21 cellular contexts compared by ENCODE assay signal in genomic region chr16:4297480-4297879, GRCh38. TPM values are rescaled to one million over a fixed set of nuclear protein-coding genes. Genes with fewer than 3 reads are reported as not detected.
DNase-seq lines count a peak whose midpoint lies in the region; ATAC-seq, FAIRE-seq and TF ChIP-seq lines count a peak whose summit lies in the region.
"Had no signal": no experiment of that assay in that cellular context is flagged by ENCODE, and none has a peak within 500 bp of the region (broad histone marks: within the 10 kb centered on the region; RNA-seq: fewer than 3 reads in every experiment).

No MANE protein-coding gene starts in this region.

- TF ChIP-seq CTCF in Calu3 (IDR thresholded peaks at IDR 0.05; ENCODE audit: unreplicated experiment) = no peak
- no peak for TF ChIP-seq CTCF in H1 (IDR thresholded peaks at IDR 0.05; ENCODE audit: control extremely low read depth in 1 of 3, insufficient read depth in 1 of 3, low read depth in 1 of 3, low read length in 3 of 3)
- TF ChIP-seq CTCF in neural crest cell (conservative IDR thresholded peaks at IDR 0.05) = no peak

- no peak; a peak in 1 of 4 replicates for TF ChIP-seq RAD21 in H1 (IDR thresholded peaks at IDR 0.05 in 1 of 2, conservative IDR thresholded peaks at IDR 0.05 in 1 of 2; ENCODE audit: low read depth in 2 of 2, low read length in 2 of 2)

- no peaks in the 10 kb centered on the region for H3K9me3 Mint-ChIP-seq in Calu3 (ENCODE audit: low read depth, unreplicated experiment)
- no peaks in the 10 kb centered on the region for H3K9me3 Mint-ChIP-seq in neural crest cell
- H3K9me3 Mint-ChIP-seq: GM23338 had no signal

- no TSS peak for BruUV-seq in Calu3 (replicated peaks; lab: Mats Ljungman, UMichigan)

- CTCF ChIA-PET in Calu3 (lab: Charles Lee) (interaction anchor here (0.6 to 3.1 kb wide), 6 partner anchors 9 to 216 kb away, joined by 3 to 9 read pairs (median 7); no protein-coding TSS in a partner anchor), H1 (lab: Charles Lee; ENCODE audit: partially characterized antibody) (interaction anchor here (0.6 to 12.0 kb wide), 14 partner anchors 7 to 781 kb away, joined by 3 to 300 read pairs (median 8); partner anchors contain the start of genes GLIS2 and TFAP4)

- H4K5ac ChIP-seq in H1 (ENCODE audit: insufficient read length, low read depth, low read length) = peak overlapping the region; percentile 57

- H2BK20ac ChIP-seq in H1 (ENCODE audit: low read length) = no peak overlapping the region

- H3K27me3 ChIP-seq in NT2/D1 (ENCODE audit: insufficient read depth, insufficient read length) (no peaks in the 10 kb centered on the region), H1 (replicated peaks in 1 of 4; ENCODE audit: control insufficient read depth in 3 of 4, extremely low read depth in 1 of 4, insufficient read depth in 3 of 4, low read length in 3 of 4) (no peaks in the 10 kb centered on the region)
- H3K27me3 ChIP-seq: Peyer's patch had no signal

- no peaks in the 10 kb centered on the region for H3K27me3 Mint-ChIP-seq in Calu3 (ENCODE audit: unreplicated experiment)
- H3K27me3 Mint-ChIP-seq in neural crest cell (ENCODE audit: low read depth) = no peaks in the 10 kb centered on the region

- no peak overlapping the region for H3K4me3 ChIP-seq in NT2/D1 (ENCODE audit: insufficient read length, low read depth)
- H3K4me3 ChIP-seq in H1 (ENCODE audit: extremely low read depth in 1 of 4, insufficient read depth in 2 of 4, low read depth in 3 of 4, low read length in 4 of 4) = no peak overlapping the region
- H3K4me3 ChIP-seq: GM23338, Peyer's patch had no signal

- FAIRE-seq in H1 (lab: Jason Lieb, UNC) = no peak
- FAIRE-seq: A204.1, HepG2 had no signal

- H3K4ac ChIP-seq in H1 (replicated peaks; ENCODE audit: insufficient read length, low read depth, low read length) = no peak overlapping the region

- H3K4me2 ChIP-seq in H1 (ENCODE audit: insufficient read depth in 1 of 2, low read depth in 2 of 2, low read length in 2 of 2) = no peak overlapping the region; a peak in 1 of 4 replicates
- H3K4me2 ChIP-seq: GM23338 had no signal

- DNase-seq in Calu3 = no peak
- no peak for DNase-seq in NT2/D1 (ENCODE audit: low read depth, low spot score)
- no peak for DNase-seq in H1 (ENCODE audit: low read depth in 1 of 2, low spot score in 2 of 2)
- no peak for DNase-seq in neural crest cell (ENCODE audit: low read depth, low spot score)
- DNase-seq in kidney glomerular epithelial cell (lab: John Stamatoyannopoulos, UW) = no peak
- DNase-seq in NOMO-1 (lab: John Stamatoyannopoulos, UW; ENCODE audit: unreplicated experiment in 2 of 2) = no peak
- DNase-seq in activated CD4-positive, alpha-beta T cell treated with anti-CD3 and anti-CD28 coated beads, Interleukin-2, amount 50 U/mL, for 4 hours = no peak
- DNase-seq: DMS53, NCI-H1048, NCI-H146, NCI-H2081, NCI-H510A treated with DMSO at 0.1 percent for 48 hours, Peyer's patch, SHP77 treated with DMSO at 0.1 percent for 48 hours, SW 1271 had no signal

- peaks cover 20% of the 10 kb centered on the region for H3K4me1 ChIP-seq in NT2/D1 (ENCODE audit: insufficient read depth, insufficient read length)
- peaks cover 4 to 21% (median 13%) of the 10 kb centered on the region in 4 experiments for H3K4me1 ChIP-seq in H1 (replicated peaks in 1 of 4; ENCODE audit: control insufficient read depth in 3 of 4, insufficient read depth in 4 of 4, low read length in 3 of 4)

- H3K9ac ChIP-seq in NT2/D1 (ENCODE audit: insufficient read length, low read depth) (peak overlapping the region; percentile 26), H1 (replicated peaks in 1 of 4; ENCODE audit: extremely low read depth in 1 of 4, low read depth in 3 of 4, low read length in 3 of 4) (no peak overlapping the region)

- H3K18ac ChIP-seq in H1 (ENCODE audit: extremely low read depth, low read length) = peak overlapping the region; percentile 60; the same call in 1 of the 2 replicates

- H3K4me3 Mint-ChIP-seq in Calu3 (ENCODE audit: low read depth, unreplicated experiment) (no peak overlapping the region), neural crest cell (no peak overlapping the region)
- H3K4me3 Mint-ChIP-seq: GM23338 had no signal

- no peak overlapping the region for H4K8ac ChIP-seq in H1 (ENCODE audit: extremely low read depth, insufficient read depth, low read length)

- H2AK5ac ChIP-seq in H1 (ENCODE audit: low read depth, low read length) = peak overlapping the region; percentile 44; the same call in 1 of the 2 replicates

- H3K9me3 ChIP-seq in NT2/D1 (ENCODE audit: insufficient read depth, low read length) (no peaks in the 10 kb centered on the region), H1 (ENCODE audit: insufficient read depth in 2 of 2, low read depth in 1 of 2, low read length in 1 of 2) (no peaks in the 10 kb centered on the region)
- H3K9me3 ChIP-seq: Peyer's patch had no signal

- ATAC-seq in GM21825 (IDR thresholded peaks at IDR 0.05; ENCODE audit: unreplicated experiment) = no peak
- ATAC-seq: GM23338, HepG2 had no signal

- H3K36me3 ChIP-seq in NT2/D1 (ENCODE audit: insufficient read depth, insufficient read length, low read length) = peaks cover 12% of the 10 kb centered on the region
- peaks cover 0 to 5% (median 0%) of the 10 kb centered on the region in 4 experiments; a peak in 1 of 8 replicates for H3K36me3 ChIP-seq in H1 (ENCODE audit: control insufficient read depth in 2 of 4, insufficient read depth in 4 of 4, low read length in 3 of 4)
- H3K36me3 ChIP-seq: Peyer's patch had no signal

- no peak overlapping the region for H2BK120ac ChIP-seq in H1 (replicated peaks; ENCODE audit: low read depth, low read length)

- peaks cover 0 to 2% of the 10 kb centered on the region in 2 experiments for H4K20me1 ChIP-seq in H1 (replicated peaks in 1 of 2; ENCODE audit: control insufficient read depth in 1 of 2, insufficient read depth in 2 of 2, low read length in 2 of 2)

- H3K14ac ChIP-seq in H1 (ENCODE audit: insufficient read length) = no peak overlapping the region

- H3K79me2 ChIP-seq in H1 (ENCODE audit: control insufficient read depth in 1 of 2, insufficient read depth in 2 of 2, low read length in 2 of 2) = no peaks in the 10 kb centered on the region

- peaks cover 35% of the 10 kb centered on the region for H3K4me1 Mint-ChIP-seq in Calu3 (ENCODE audit: low read depth, unreplicated experiment)
- peaks cover 23% of the 10 kb centered on the region for H3K4me1 Mint-ChIP-seq in neural crest cell

- H3K56ac ChIP-seq in H1 (replicated peaks; ENCODE audit: insufficient read length, low read depth, low read length) = no peak overlapping the region

- H2BK15ac ChIP-seq in H1 (ENCODE audit: low read length) = 0 out of 2 replicates have a peak overlapping the region, but pooled peaks have one; percentile 93

- no peak overlapping the region for H2AFZ ChIP-seq in H1 (ENCODE audit: low read length)
- H2AFZ ChIP-seq: GM23338 had no signal

- 90% methylated on average over 6 of the region's 6 CpGs; no CpG with 5 or more reads in 1 of the 2 experiments for WGBS in H1 (ENCODE audit: extremely low coverage in 1 of 2, insufficient coverage in 1 of 2, insufficient read length in 1 of 2, insufficient replicate concordance in 2 of 2, low coverage in 1 of 2, low lambda C conversion rate in 2 of 2, missing lambda C conversion rate in 1 of 2), 2 experiments

- H4K91ac ChIP-seq in H1 (replicated peaks; ENCODE audit: insufficient read length, low read length) = peak overlapping the region; percentile 94

- no peak overlapping the region for H3K23ac ChIP-seq in H1 (ENCODE audit: insufficient read length)

- H3K23me2 ChIP-seq in H1 (ENCODE audit: low read depth, low read length) = peaks cover 3% of the 10 kb centered on the region

- H3K27ac ChIP-seq in H1 (ENCODE audit: low read depth, low read length) = no peak overlapping the region
- H3K27ac ChIP-seq: C4-2B, Peyer's patch had no signal

- H2BK5ac ChIP-seq in H1 (ENCODE audit: low read depth, low read length) = peak overlapping the region; percentile 48; the same call in 1 of the 2 replicates

- peak overlapping the region; percentile 50 for H3K27ac Mint-ChIP-seq in Calu3 (ENCODE audit: unreplicated experiment)
- H3K27ac Mint-ChIP-seq in neural crest cell (ENCODE audit: unreplicated experiment) = peak overlapping the region; percentile 19
- H3K27ac Mint-ChIP-seq: GM23338 had no signal

- no peaks in the 10 kb centered on the region for H3K79me1 ChIP-seq in H1 (ENCODE audit: low read depth, low read length)

- no peak overlapping the region for H2BK12ac ChIP-seq in H1 (ENCODE audit: low read depth, low read length)

- TF ChIP-seq POLR2A in H1 (IDR thresholded peaks at IDR 0.05; ENCODE audit: control extremely low read depth in 1 of 2, low read depth in 2 of 2, low read length in 2 of 2) = no peak

- no peak for TF ChIP-seq EP300 in H1 (IDR thresholded peaks at IDR 0.05; ENCODE audit: borderline replicate concordance in 1 of 2, low read depth in 2 of 2, low read length in 2 of 2)

- H3K36me3 Mint-ChIP-seq in Calu3 (ENCODE audit: insufficient read depth, unreplicated experiment) = peaks cover 14% of the 10 kb centered on the region
- no peaks in the 10 kb centered on the region for H3K36me3 Mint-ChIP-seq in neural crest cell (ENCODE audit: low read depth)

- intact Hi-C loops in Calu3 (cut with micrococcal nuclease; ENCODE audit: unreplicated experiment) = no loop called here

- POLR2A ChIA-PET in H1 (lab: Charles Lee; ENCODE audit: partially characterized antibody) = interaction anchor here (0.6 to 25.6 kb wide), 13 partner anchors 8 to 162 kb away, joined by 3 to 403 read pairs (median 5); partner anchors contain the start of gene TFAP4

RNA-seq across cellular contexts. Expression of gene GLIS2, which starts 18.4 kb away (rescaled TPM):
- total RNA-seq in Calu3 (2022) (22.1 and 24.5 TPM in 2 replicates), neural crest cell (17.2 and 17.4 TPM in 2 replicates)
- total RNA-seq in H1 (2021; fragmentation: NEBNext Ultra II Directional; extraction: Animal tissue kit (Norgen Biotek cat#: 25700)) = 17.4 and 18.6 TPM in 2 replicates
- 4.3 and 7.6 TPM in 2 replicates for polyA plus RNA-seq in H1 (2011; rRNA removed)
- polyA plus RNA-seq in H1 (2011; cell fraction: cytosol; rRNA removed) = 2.7 TPM
- 8.4 TPM for polyA plus RNA-seq in H1 (2011; cell fraction: nucleus; rRNA removed)
- 8.3 to 13.8 TPM (median 12.3 TPM) in 4 replicates for polyA plus RNA-seq in H1 (2012, experiment 1 of 2)
- polyA plus RNA-seq in H1 (2012, experiment 2 of 2) = 11.8 TPM
- polyA plus RNA-seq in H1 (2013, experiment 1 of 2) = 9.4 TPM
- polyA plus RNA-seq in H1 (2013, experiment 2 of 2) = 9.5 TPM
- 2.0 and 3.2 TPM in 2 replicates for polyA minus RNA-seq in H1 (2011; rRNA and poly(A)+ RNA removed)
- 7.0 TPM for polyA minus RNA-seq in H1 (2011; cell fraction: cytosol; rRNA and poly(A)+ RNA removed)
- polyA minus RNA-seq in H1 (2011; cell fraction: nucleus; rRNA and poly(A)+ RNA removed) = 5.7 TPM

RNA-seq across cellular contexts. Expression of gene TFAP4, which starts 24.7 kb away (rescaled TPM):
- total RNA-seq in Calu3 (2022) = 31.4 and 31.9 TPM in 2 replicates
- total RNA-seq in H1 (2021; fragmentation: NEBNext Ultra II Directional; extraction: Animal tissue kit (Norgen Biotek cat#: 25700)) = 41.0 and 41.6 TPM in 2 replicates
- 16.1 and 21.3 TPM in 2 replicates for polyA plus RNA-seq in H1 (2011; rRNA removed)
- 20.1 TPM for polyA plus RNA-seq in H1 (2011; cell fraction: cytosol; rRNA removed)
- polyA plus RNA-seq in H1 (2011; cell fraction: nucleus; rRNA removed) = 40.5 TPM
- 20.6 to 34.7 TPM (median 28.3 TPM) in 4 replicates for polyA plus RNA-seq in H1 (2012, experiment 1 of 2)
- 17.6 TPM for polyA plus RNA-seq in H1 (2012, experiment 2 of 2)
- 18.0 TPM for polyA plus RNA-seq in H1 (2013, experiment 1 of 2)
- 18.0 TPM for polyA plus RNA-seq in H1 (2013, experiment 2 of 2)
- polyA minus RNA-seq in H1 (2011; rRNA and poly(A)+ RNA removed) = 29.6 and 44.4 TPM in 2 replicates
- 36.2 TPM for polyA minus RNA-seq in H1 (2011; cell fraction: cytosol; rRNA and poly(A)+ RNA removed)
- polyA minus RNA-seq in H1 (2011; cell fraction: nucleus; rRNA and poly(A)+ RNA removed) = 30.1 TPM
- total RNA-seq in neural crest cell = 36.9 and 37.9 TPM in 2 replicates

RNA-seq across cellular contexts. Expression of gene PAM16, which starts 53.6 kb away (rescaled TPM):
- total RNA-seq in Calu3 (2022) (72.7 and 85.3 TPM in 2 replicates), neural crest cell (36.2 and 43.3 TPM in 2 replicates)
- total RNA-seq in H1 (2021; fragmentation: NEBNext Ultra II Directional; extraction: Animal tissue kit (Norgen Biotek cat#: 25700)) = 78.3 and 84.4 TPM in 2 replicates
- polyA plus RNA-seq in H1 (2011; rRNA removed) = 198 and 228 TPM in 2 replicates
- 154 TPM for polyA plus RNA-seq in H1 (2011; cell fraction: cytosol; rRNA removed)
- polyA plus RNA-seq in H1 (2011; cell fraction: nucleus; rRNA removed) = 131 TPM
- polyA plus RNA-seq in H1 (2012, experiment 1 of 2) = 57.3 to 96.0 TPM (median 90.9 TPM) in 4 replicates
- 222 TPM for polyA plus RNA-seq in H1 (2012, experiment 2 of 2)
- 161 TPM for polyA plus RNA-seq in H1 (2013, experiment 1 of 2)
- 151 TPM for polyA plus RNA-seq in H1 (2013, experiment 2 of 2)
- 12.3 and 15.6 TPM in 2 replicates for polyA minus RNA-seq in H1 (2011; rRNA and poly(A)+ RNA removed)
- 31.5 TPM for polyA minus RNA-seq in H1 (2011; cell fraction: cytosol; rRNA and poly(A)+ RNA removed)
- 32.7 TPM for polyA minus RNA-seq in H1 (2011; cell fraction: nucleus; rRNA and poly(A)+ RNA removed)

RNA-seq across cellular contexts. Expression of gene SRL, which starts 55.6 kb away (rescaled TPM):
- total RNA-seq in Calu3 (2022) (0.12 TPM in 1 of 2 replicates, not detected in the other), neural crest cell (0.32 and 0.40 TPM in 2 replicates)
- 0.08 TPM in 1 of 2 replicates, not detected in the other for total RNA-seq in H1 (2021; fragmentation: NEBNext Ultra II Directional; extraction: Animal tissue kit (Norgen Biotek cat#: 25700))
- 0.05 and 0.09 TPM in 2 replicates for polyA plus RNA-seq in H1 (2011; rRNA removed)
- 0.04 TPM for polyA plus RNA-seq in H1 (2011; cell fraction: cytosol; rRNA removed)
- polyA plus RNA-seq in H1 (2011; cell fraction: nucleus; rRNA removed) = 0.09 TPM
- 0.06 to 0.09 TPM (median 0.08 TPM) in 4 replicates for polyA plus RNA-seq in H1 (2012, experiment 1 of 2)
- polyA plus RNA-seq in H1 (2012, experiment 2 of 2) = not detected
- 0.04 TPM for polyA plus RNA-seq in H1 (2013, experiment 1 of 2)
- polyA plus RNA-seq in H1 (2013, experiment 2 of 2) = 0.07 TPM
- polyA minus RNA-seq in H1 (2011; rRNA and poly(A)+ RNA removed) = 0.05 TPM in 1 of 2 replicates, not detected in the other
- not detected for polyA minus RNA-seq in H1 (2011; cell fraction: cytosol; rRNA and poly(A)+ RNA removed)
- not detected for polyA minus RNA-seq in H1 (2011; cell fraction: nucleus; rRNA and poly(A)+ RNA removed)
- total RNA-seq: GM23338, HepG2, MCF 10A had no signal
- polyA plus RNA-seq: GM23338 had no signal
